8 cellular contexts compared by ENCODE assay signal in the genomic region with DNA sequence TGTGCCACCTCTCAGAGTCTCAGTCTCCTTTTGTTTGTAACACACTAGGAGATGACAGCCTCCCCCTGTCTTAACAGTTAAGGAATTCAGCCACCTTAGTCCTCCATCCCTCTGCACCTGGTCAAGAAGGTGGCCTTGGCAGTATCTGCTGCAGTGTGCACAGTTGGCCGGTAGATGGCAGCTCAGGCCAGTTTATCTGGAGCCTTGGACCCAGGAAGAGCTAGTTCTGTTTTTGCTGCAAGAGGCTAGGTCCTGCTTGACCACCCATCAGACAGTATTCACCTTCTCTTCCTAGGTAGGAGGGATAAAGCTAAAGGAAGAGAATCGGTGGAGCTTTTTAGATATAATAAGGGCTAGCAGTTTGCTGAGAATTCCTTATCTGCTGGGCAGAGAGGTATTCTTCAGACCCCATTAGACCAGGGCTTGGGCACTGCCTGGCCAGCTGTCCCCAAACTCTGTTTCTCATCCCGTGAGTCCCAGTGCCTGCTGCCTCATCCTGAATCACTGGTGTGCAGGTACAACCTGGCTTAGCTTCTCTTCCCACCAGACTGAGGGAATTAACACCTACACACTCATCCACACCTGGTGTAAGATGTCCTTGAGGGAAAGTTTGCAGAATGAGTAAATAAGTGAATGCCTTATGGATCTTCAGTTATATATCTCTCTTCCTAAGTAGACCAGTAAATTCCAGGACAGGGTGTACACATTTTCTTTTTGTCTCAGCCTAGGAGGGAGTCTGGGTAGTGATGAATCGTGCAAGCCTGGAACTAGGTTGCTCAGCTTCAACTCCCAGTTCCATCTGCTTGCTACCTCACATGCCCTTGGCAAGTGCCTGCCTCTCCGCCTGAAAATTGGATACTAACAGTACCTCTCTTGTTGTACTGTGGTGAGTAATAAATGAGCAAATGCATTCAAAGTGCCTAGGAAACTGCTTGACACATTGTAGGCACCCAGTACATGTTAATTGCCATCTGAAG.
DNase-seq lines count a peak whose midpoint lies in the region; ATAC-seq and TF ChIP-seq lines count a peak whose summit lies in the region.

No MANE protein-coding gene starts in this region.

- POLR2A ChIA-PET in activated CD4-positive, alpha-beta memory T cell treated with anti-CD3 and anti-CD28 coated beads, Interleukin-2, amount 10 ng/mL, durations not matched to agents 7 days and 5 days (lab: Charles Lee): interaction anchor here (0.7 to 1.4 kb wide), 2 partner anchors 9 to 70 kb away, joined by 3 read pairs; no protein-coding TSS in a partner anchor

- H3K9ac ChIP-seq in endodermal cell (ENCODE audit: extremely low read depth, low read length, poor library complexity, severe bottlenecking): no peak overlapping the region

- CTCF ChIA-PET in activated CD4-positive, alpha-beta memory T cell treated with anti-CD3 and anti-CD28 coated beads, Interleukin-2, amount 10 ng/mL, durations not matched to agents 7 days and 5 days (lab: Charles Lee): interaction anchor here (0.5 to 3.9 kb wide), 47 partner anchors 10 to 1165 kb away, joined by 3 to 69 read pairs (median 3); no protein-coding TSS in a partner anchor

- DNase-seq in Ammon's horn (ENCODE audit: low spot score): peak; percentile 80
- DNase-seq in NCI-H748 treated with DMSO at 0.1 percent for 48 hours (lab: John Stamatoyannopoulos, UW): peak; percentile 52
- DNase-seq in activated CD4-positive, alpha-beta memory T cell treated with anti-CD3 and anti-CD28 coated beads, Interleukin-2, amount 10 ng/mL, durations not matched to agents 7 days and 5 days: peak; percentile 75
- DNase-seq in endodermal cell: peak; percentile 97
- DNase-seq in midbrain (lab: John Stamatoyannopoulos, UW): peak; percentile 74
- DNase-seq in stimulated activated CD8-positive, alpha-beta memory T cell treated with anti-CD3 and anti-CD28 coated beads, Interleukin-4, amount 100 ng/mL, for 48 hours: peak; percentile 84

- H3K27ac ChIP-seq in endodermal cell (ENCODE audit: low read depth, low read length): no peak overlapping the region

- H3K9me3 Mint-ChIP-seq in activated CD4-positive, alpha-beta memory T cell treated with anti-CD3 and anti-CD28 coated beads, Interleukin-2, amount 10 ng/mL, durations not matched to agents 7 days and 5 days: no peaks in the 10 kb centered on the region
- H3K9me3 Mint-ChIP-seq in endodermal cell: no peaks in the 10 kb centered on the region

- TF ChIP-seq CTCF in endodermal cell (conservative IDR thresholded peaks at IDR 0.05): peak; percentile 98

- H3K27me3 Mint-ChIP-seq in activated CD4-positive, alpha-beta memory T cell treated with anti-CD3 and anti-CD28 coated beads, Interleukin-2, amount 10 ng/mL, durations not matched to agents 7 days and 5 days: no peaks in the 10 kb centered on the region
- peaks cover 6% of the 10 kb centered on the region for H3K27me3 Mint-ChIP-seq in endodermal cell (ENCODE audit: insufficient read depth)

- H3K4me1 ChIP-seq in endodermal cell (ENCODE audit: control insufficient read depth, insufficient read depth, low read length): no peaks in the 10 kb centered on the region

- H3K27ac Mint-ChIP-seq in activated CD4-positive, alpha-beta memory T cell treated with anti-CD3 and anti-CD28 coated beads, Interleukin-2, amount 10 ng/mL, durations not matched to agents 7 days and 5 days: no peak overlapping the region
- no peak overlapping the region for H3K27ac Mint-ChIP-seq in endodermal cell

- peak overlapping the region; percentile 11 for H3K4me3 Mint-ChIP-seq in activated CD4-positive, alpha-beta memory T cell treated with anti-CD3 and anti-CD28 coated beads, Interleukin-2, amount 10 ng/mL, durations not matched to agents 7 days and 5 days
- H3K4me3 Mint-ChIP-seq in endodermal cell: no peak overlapping the region

- peaks cover 4% of the 10 kb centered on the region for H3K27me3 ChIP-seq in endodermal cell (ENCODE audit: control insufficient read depth, insufficient read depth, low read length, poor library complexity, severe bottlenecking)

- H3K36me3 ChIP-seq in endodermal cell (ENCODE audit: control insufficient read depth, insufficient read depth, low read length): no peaks in the 10 kb centered on the region

- no peak overlapping the region for H3K4me3 ChIP-seq in endodermal cell (ENCODE audit: low read length)

- H3K4me1 Mint-ChIP-seq in activated CD4-positive, alpha-beta memory T cell treated with anti-CD3 and anti-CD28 coated beads, Interleukin-2, amount 10 ng/mL, durations not matched to agents 7 days and 5 days: peaks cover 24% of the 10 kb centered on the region
- H3K4me1 Mint-ChIP-seq in endodermal cell: peaks cover 3% of the 10 kb centered on the region

- ATAC-seq in GM19023 (IDR thresholded peaks at IDR 0.05; ENCODE audit: unreplicated experiment) (peak; percentile 71), HG03457 (IDR thresholded peaks at IDR 0.05; ENCODE audit: unreplicated experiment) (peak; percentile 81)

- WGBS in endodermal cell (ENCODE audit: insufficient coverage in 1 of 2, insufficient read length in 1 of 2), 2 experiments: 53 to 100% methylated on average over 1 to 5 of the region's 5 CpGs

- H3K9me3 ChIP-seq in endodermal cell (ENCODE audit: control insufficient read depth, low read length): no peaks in the 10 kb centered on the region

- H3K36me3 Mint-ChIP-seq in activated CD4-positive, alpha-beta memory T cell treated with anti-CD3 and anti-CD28 coated beads, Interleukin-2, amount 10 ng/mL, durations not matched to agents 7 days and 5 days (ENCODE audit: low read depth): no peaks in the 10 kb centered on the region
- no peaks in the 10 kb centered on the region for H3K36me3 Mint-ChIP-seq in endodermal cell (ENCODE audit: low read depth)
